In genomic region chr1:92929461-92929860, GRCh38 we compare ENCODE assay signal across 16 cellular contexts. TPM values are rescaled to one million over a fixed set of nuclear protein-coding genes. Genes with fewer than 3 reads are reported as not detected.
A peak's percentile ranks its signal among the peaks of the same experiment; 100 is the strongest.
DNase-seq lines count a peak whose midpoint lies in the region; ATAC-seq and TF ChIP-seq lines count a peak whose summit lies in the region.
"Had no signal": no experiment of that assay in that cellular context is flagged by ENCODE, and none has a peak within 500 bp of the region (broad histone marks: within the 10 kb centered on the region; RNA-seq: fewer than 3 reads in every experiment).

No MANE protein-coding gene starts in this region.

- H3K79me2 ChIP-seq in neural progenitor cell (ENCODE audit: low read depth), result no peaks in the 10 kb centered on the region

- H3K36me3 Mint-ChIP-seq in neural progenitor cell, result no peaks in the 10 kb centered on the region

- H3K36me3 ChIP-seq in heart right ventricle (no peaks in the 10 kb centered on the region), neural progenitor cell (no peaks in the 10 kb centered on the region)
- H3K36me3 ChIP-seq: pancreas, upper lobe of left lung had no signal

- no peaks in the 10 kb centered on the region for H3K27me3 Mint-ChIP-seq in neural progenitor cell (ENCODE audit: insufficient read depth, low read depth)

- H3K9me3 ChIP-seq in heart right ventricle, result no peaks in the 10 kb centered on the region
- H3K9me3 ChIP-seq in neural progenitor cell (ENCODE audit: low read depth), result no peaks in the 10 kb centered on the region
- H3K9me3 ChIP-seq: pancreas, upper lobe of left lung had no signal

- H3K4me1 ChIP-seq in heart right ventricle (peaks cover 0 to 25% (median 13%) of the 10 kb centered on the region in 9 donors), neural progenitor cell (no peaks in the 10 kb centered on the region)

- intact Hi-C loops in heart right ventricle (cut with DNase I), result no loop called here

- H4K20me1 ChIP-seq in neural progenitor cell (ENCODE audit: low read depth), result no peaks in the 10 kb centered on the region

- H3K27me3 ChIP-seq in heart right ventricle (no peaks in the 10 kb centered on the region), neural progenitor cell (no peaks in the 10 kb centered on the region)
- H3K27me3 ChIP-seq: foreskin keratinocyte, pancreas, upper lobe of left lung had no signal

- no peaks in the 10 kb centered on the region for H3F3A ChIP-seq in neural progenitor cell (ENCODE audit: low read depth)

- whole genome bisulfite sequencing in heart right ventricle, 2 donors, result 47 to 52% methylated on average over 1 of the region's 1 CpG

- no peak overlapping the region for H3K4me2 ChIP-seq in neural progenitor cell

- no peak overlapping the region for H3K4me3 ChIP-seq in heart right ventricle
- H3K4me3 ChIP-seq in neural progenitor cell, result no peak overlapping the region
- H3K4me3 ChIP-seq: pancreas, upper lobe of left lung had no signal

- no peak overlapping the region for H2AFZ ChIP-seq in neural progenitor cell (replicated peaks)

- TF ChIP-seq CTCF in heart right ventricle (IDR thresholded peaks at IDR 0.05) (no peak), neural progenitor cell (IDR thresholded peaks at IDR 0.05) (no peak)

- H3K27ac Mint-ChIP-seq in neural progenitor cell, result no peak overlapping the region

- H3K9me3 Mint-ChIP-seq in neural progenitor cell, result no peaks in the 10 kb centered on the region
- H3K9me3 Mint-ChIP-seq: activated T-helper 2 cell treated with anti-CD3 and anti-CD28 coated beads, Interferon-gamma antibody, Interleukin-2, Interleukin-4, amounts not matched to agents 10 μg/mL and 5 μg/mL and 100 μg/mL, durations not matched to agents 14 hours and 24 hours and 36 hours; immature natural killer cell had no signal

- H3K27ac ChIP-seq in heart right ventricle (no peak overlapping the region), neural progenitor cell (no peak overlapping the region)
- H3K27ac ChIP-seq: foreskin keratinocyte, pancreas, upper lobe of left lung had no signal

- no peak for DNase-seq in activated CD4-positive, CD25-positive, alpha-beta regulatory T cell treated with anti-CD3 and anti-CD28 coated beads, Interleukin-2, amount 50 U/mL, for 72 hours
- DNase-seq in fibroblast of peridontal ligament (ENCODE audit: extremely low read depth), result peak; percentile 51
- no peak for DNase-seq in kidney tubule cell (ENCODE audit: low spot score)
- no peak for DNase-seq in heart right ventricle
- DNase-seq in neural progenitor cell (ENCODE audit: low spot score), result no peak
- DNase-seq: 8988T, COR-L47, foreskin keratinocyte, immature natural killer cell, pancreas, SW 1271, upper lobe of left lung had no signal

- H3K4me3 Mint-ChIP-seq in neural progenitor cell, result no peak overlapping the region
- H3K4me3 Mint-ChIP-seq: immature natural killer cell had no signal

- H3K4me1 Mint-ChIP-seq in neural progenitor cell, result no peaks in the 10 kb centered on the region

- ATAC-seq in activated CD4-positive, CD25-positive, alpha-beta regulatory T cell treated with anti-CD3 and anti-CD28 coated beads, Interleukin-2, amount 50 U/mL, for 24 hours, result peak; percentile 79 to 82
- peak; percentile 64 for ATAC-seq in GM21390 (IDR thresholded peaks at IDR 0.05; ENCODE audit: unreplicated experiment)
- peak; percentile 76 for ATAC-seq in HG03432 (IDR thresholded peaks at IDR 0.05; ENCODE audit: unreplicated experiment)
- no peak for ATAC-seq in heart right ventricle
- ATAC-seq: foreskin keratinocyte, pancreas had no signal

- no peak overlapping the region for H3K9ac ChIP-seq in neural progenitor cell

RNA-seq across cellular contexts. Expression of gene DIPK1A, which starts 31.8 kb away (rescaled TPM):
- total RNA-seq in heart right ventricle, result 1 to 10 TPM; 4.5 to 8.5 (median 6.4) TPM
- 1 to 10 TPM; 3.4 to 4.5 TPM for polyA plus RNA-seq in heart right ventricle
- 3.6 and 3.8 TPM in 2 replicates for total RNA-seq in neural progenitor cell (ENCODE audit: low replicate concordance)

Comparison
In these comparisons a context has a peak if more than half of its experiments do, and no peak if none do; other contexts are left out.
1. ATAC-seq: peak in activated CD4-positive, CD25-positive, alpha-beta regulatory T cell treated with anti-CD3 and anti-CD28 coated beads, Interleukin-2, amount 50 U/mL, for 24 hours (2 of 2), GM21390 (single experiment) and HG03432 (single experiment); none in heart right ventricle (0 of 8).